In the genomic region with DNA sequence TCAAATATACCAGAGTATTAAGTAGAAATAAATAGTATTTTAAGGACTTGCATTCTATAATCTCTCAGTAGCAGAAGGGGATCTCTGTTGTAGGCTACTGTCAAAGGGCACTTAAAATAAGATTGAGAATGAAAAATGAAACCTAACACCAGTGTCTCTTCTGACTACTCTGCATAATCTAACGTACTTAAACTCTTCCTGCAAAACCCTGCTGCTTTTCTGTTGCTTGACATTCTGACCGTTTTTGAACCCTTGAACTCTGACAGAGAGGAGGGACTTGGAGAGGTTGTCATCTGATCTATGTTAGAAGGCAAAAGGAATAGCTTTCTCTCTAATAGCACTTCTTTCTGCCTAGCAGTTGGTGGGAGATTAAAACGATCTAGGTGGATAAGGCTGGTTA, we compare ENCODE assay signal across 18 cellular contexts.
DNase-seq lines count a peak whose midpoint lies in the region; ATAC-seq and TF ChIP-seq lines count a peak whose summit lies in the region.
"Had no signal": no experiment of that assay in that cellular context is flagged by ENCODE, and none has a peak within 500 bp of the region (broad histone marks: within the 10 kb centered on the region; RNA-seq: fewer than 3 reads in every experiment).

No MANE protein-coding gene starts in this region.

- H3K27ac Mint-ChIP-seq in mesothelial cell of epicardium: peak overlapping the region; percentile 48
- H3K27ac Mint-ChIP-seq in CD8-positive, alpha-beta T cell: no peak overlapping the region
- H3K27ac Mint-ChIP-seq: activated T-helper 17 cell treated with anti-CD3 and anti-CD28 coated beads, Interleukin-2, amount 50 U/mL, for 72 hours; naive thymus-derived CD8-positive, alpha-beta T cell; T-helper 17 cell had no signal

- H3K4me1 Mint-ChIP-seq in mesothelial cell of epicardium: peaks cover 27% of the 10 kb centered on the region
- no peaks in the 10 kb centered on the region for H3K4me1 Mint-ChIP-seq in CD8-positive, alpha-beta T cell (ENCODE audit: low read depth)
- H3K4me1 Mint-ChIP-seq: activated T-helper 17 cell treated with anti-CD3 and anti-CD28 coated beads, Interleukin-2, amount 50 U/mL, for 72 hours; naive thymus-derived CD8-positive, alpha-beta T cell; T-helper 17 cell had no signal

- H3K4me3 ChIP-seq in CD8-positive, alpha-beta T cell (ENCODE audit: low read depth, low read length): no peak overlapping the region
- H3K4me3 ChIP-seq: BLaER1, K562, suprapubic skin had no signal

- peak overlapping the region; percentile 4 for H3K4me3 Mint-ChIP-seq in mesothelial cell of epicardium
- no peak overlapping the region for H3K4me3 Mint-ChIP-seq in CD8-positive, alpha-beta T cell
- H3K4me3 Mint-ChIP-seq: activated T-helper 17 cell treated with anti-CD3 and anti-CD28 coated beads, Interleukin-2, amount 50 U/mL, for 72 hours; naive thymus-derived CD8-positive, alpha-beta T cell; T-helper 17 cell had no signal

- intact Hi-C loops in left cardiac atrium (cut with DNase I) (no loop called here), posterior cingulate gyrus (cut with DNase I) (loop anchor here (10.0 kb wide), 1 partner anchor 219 kb away; no protein-coding TSS in a partner anchor)
- intact Hi-C loops in CD8-positive, alpha-beta T cell (cut with DNase I, micrococcal nuclease): no loop called here

- ATAC-seq in GM18517 (IDR thresholded peaks at IDR 0.05; ENCODE audit: unreplicated experiment): peak; percentile 73
- ATAC-seq in GM21723 (IDR thresholded peaks at IDR 0.05; ENCODE audit: unreplicated experiment): peak; percentile 68
- no peak for ATAC-seq in left cardiac atrium
- ATAC-seq in HG02840 (IDR thresholded peaks at IDR 0.05; ENCODE audit: low FRiP score, unreplicated experiment): no peak
- no peak for ATAC-seq in CD8-positive, alpha-beta T cell
- ATAC-seq: activated T-helper 17 cell treated with anti-CD3 and anti-CD28 coated beads, Interleukin-2, amount 50 U/mL, for 72 hours; K562; naive thymus-derived CD8-positive, alpha-beta T cell; Panc1; T-helper 17 cell had no signal

- no peaks in the 10 kb centered on the region for H3K9me3 ChIP-seq in CD8-positive, alpha-beta T cell (ENCODE audit: low read length)
- H3K9me3 ChIP-seq: BLaER1, suprapubic skin had no signal

- DNase-seq in NCI-H510A treated with DMSO at 0.1 percent for 48 hours (lab: John Stamatoyannopoulos, UW) (peak; percentile 74), mesothelial cell of epicardium (ENCODE audit: low spot score in 2 of 2, unreplicated experiment in 2 of 2) (no peak), left cardiac atrium (no peak), posterior cingulate gyrus (no peak)
- no peak for DNase-seq in CD8-positive, alpha-beta T cell
- DNase-seq: activated CD4-positive, alpha-beta T cell treated with anti-CD3 and anti-CD28 coated beads, Interleukin-2, amount 50 U/mL, for 4 hours; aorta; naive thymus-derived CD8-positive, alpha-beta T cell; NCI-H2171 treated with DMSO at 0.1 percent for 48 hours; T-helper 17 cell had no signal

- H3K9me3 Mint-ChIP-seq in mesothelial cell of epicardium: no peaks in the 10 kb centered on the region
- peaks cover 8% of the 10 kb centered on the region for H3K9me3 Mint-ChIP-seq in CD8-positive, alpha-beta T cell

- no peak for TF ChIP-seq CTCF in mesothelial cell of epicardium (IDR thresholded peaks at IDR 0.05; ENCODE audit: unreplicated experiment)
- TF ChIP-seq CTCF in CD8-positive, alpha-beta T cell (IDR thresholded peaks at IDR 0.05): no peak

- H3K36me3 Mint-ChIP-seq in mesothelial cell of epicardium: no peaks in the 10 kb centered on the region
- no peaks in the 10 kb centered on the region for H3K36me3 Mint-ChIP-seq in CD8-positive, alpha-beta T cell
- H3K36me3 Mint-ChIP-seq: naive thymus-derived CD8-positive, alpha-beta T cell had no signal

- no peaks in the 10 kb centered on the region for H3K4me1 ChIP-seq in CD8-positive, alpha-beta T cell (ENCODE audit: insufficient read depth, low read length)
- H3K4me1 ChIP-seq: BLaER1, suprapubic skin had no signal

- no peaks in the 10 kb centered on the region for H3K36me3 ChIP-seq in CD8-positive, alpha-beta T cell (ENCODE audit: insufficient read depth, low read length)
- H3K36me3 ChIP-seq: BLaER1, suprapubic skin had no signal

- CTCF ChIA-PET in CD8-positive, alpha-beta T cell (lab: Charles Lee): no interaction called here

- H3K27ac ChIP-seq in CD8-positive, alpha-beta T cell (ENCODE audit: low read depth, low read length): no peak overlapping the region
- H3K27ac ChIP-seq: BLaER1, suprapubic skin had no signal

- no peaks in the 10 kb centered on the region for H3K27me3 ChIP-seq in CD8-positive, alpha-beta T cell (ENCODE audit: insufficient read depth, low read length)
- H3K27me3 ChIP-seq: BLaER1, suprapubic skin had no signal

- peaks cover 5% of the 10 kb centered on the region for H3K27me3 Mint-ChIP-seq in mesothelial cell of epicardium (ENCODE audit: low read depth)
- no peaks in the 10 kb centered on the region for H3K27me3 Mint-ChIP-seq in CD8-positive, alpha-beta T cell (ENCODE audit: low read depth)
- H3K27me3 Mint-ChIP-seq: activated T-helper 17 cell treated with anti-CD3 and anti-CD28 coated beads, Interleukin-2, amount 50 U/mL, for 72 hours; naive thymus-derived CD8-positive, alpha-beta T cell; T-helper 17 cell had no signal

- POLR2A ChIA-PET in CD8-positive, alpha-beta T cell (lab: Charles Lee): no interaction called here

Comparison
In these comparisons a context has a peak if more than half of its experiments do, and no peak if none do; other contexts are left out.
1. ATAC-seq: peak in GM18517 (single experiment) and GM21723 (single experiment); none in left cardiac atrium (0 of 2), HG02840 (single experiment) and CD8-positive, alpha-beta T cell (single experiment).